In genomic region chr22:40177738-40178416, GRCh38 we compare ENCODE assay signal across 8 cellular contexts. TPM values are rescaled to one million over a fixed set of nuclear protein-coding genes. Genes with fewer than 3 reads are reported as not detected.
DNase-seq lines count a peak whose midpoint lies in the region; ATAC-seq and TF ChIP-seq lines count a peak whose summit lies in the region.

Gene TNRC6B (plus strand): TSS chr22:40177925. CDS start chr22:40178136, 211 bp downstream.

- H3K9ac ChIP-seq in HUES64 (ENCODE audit: low read depth, low read length) (peak within 1 kb of the TSS; percentile 99), OCI-LY1 (ENCODE audit: low read length) (peak within 1 kb of the TSS; percentile 89)

- peak; percentile 80 for ATAC-seq in GM21447 (IDR thresholded peaks at IDR 0.05; ENCODE audit: unreplicated experiment)
- peak; percentile 95 for ATAC-seq in mucosa of descending colon

- intact Hi-C loops in mucosa of descending colon (cut with DNase I, micrococcal nuclease) = no loop called here

- no peaks in the 10 kb centered on the region for H3F3A ChIP-seq in OCI-LY1 (ENCODE audit: insufficient read depth, low read length)

- H3K27ac ChIP-seq in HUES64 (ENCODE audit: low read depth, low read length) (peak within 1 kb of the TSS; percentile 98), OCI-LY1 (ENCODE audit: low read depth, low read length, poor library complexity, severe bottlenecking) (peak within 1 kb of the TSS; percentile 95)

- no peak within 1 kb of the TSS for H2AFZ ChIP-seq in OCI-LY1 (ENCODE audit: low read length)

- 0% methylated on average over 8 of the region's 10 CpGs for WGBS in HUES64

- DNase-seq in DMS 273 (lab: John Stamatoyannopoulos, UW; ENCODE audit: unreplicated experiment) (peak; percentile 95), activated T-cell treated with anti-CD3 and anti-CD28 coated beads for 1 hour (ENCODE audit: low read depth) (peak; percentile 42), epithelial cell of proximal tubule (ENCODE audit: low read depth) (peak; percentile 95), mucosa of descending colon (peak in 1 of 3 donors; percentile 89)
- DNase-seq in stimulated activated CD8-positive, alpha-beta memory T cell treated with anti-CD3 and anti-CD28 coated beads, Interleukin-7, amount 100 ng/mL, for 1 hour (ENCODE audit: low read depth in 2 of 2) = peak; percentile 33 to 43

- H3K36me3 ChIP-seq in HUES64 (ENCODE audit: insufficient read depth, low read length) (no peaks in the 10 kb centered on the region), OCI-LY1 (ENCODE audit: insufficient read depth, low read length) (peaks cover 9% of the 10 kb centered on the region; the same call in 1 of the 2 replicates), mucosa of descending colon (ENCODE audit: low read depth) (peaks cover 5% of the 10 kb centered on the region)

- H3K4me1 ChIP-seq in HUES64 (ENCODE audit: insufficient read depth, low read length) (peaks cover 43% of the 10 kb centered on the region), OCI-LY1 (ENCODE audit: insufficient read depth, low read length, severe bottlenecking) (peaks cover 58% of the 10 kb centered on the region), mucosa of descending colon (ENCODE audit: low read depth) (peaks cover 52% of the 10 kb centered on the region)

- no peaks in the 10 kb centered on the region for H3K27me3 ChIP-seq in HUES64 (ENCODE audit: insufficient read depth, low read length)
- no peaks in the 10 kb centered on the region for H3K27me3 ChIP-seq in OCI-LY1 (ENCODE audit: insufficient read depth, low read length)

- H3K4me3 ChIP-seq in HUES64 (ENCODE audit: low read length) (peak within 1 kb of the TSS; percentile 91), OCI-LY1 (ENCODE audit: low read depth, low read length, poor library complexity, severe bottlenecking) (peak within 1 kb of the TSS; percentile 72), epithelial cell of proximal tubule (ENCODE audit: low read depth, low read length) (peak within 1 kb of the TSS; percentile 84), mucosa of descending colon (peak within 1 kb of the TSS; percentile 29)

- peak within 1 kb of the TSS; percentile 82 for H3K4me2 ChIP-seq in OCI-LY1 (ENCODE audit: low read length)

- H4K20me1 ChIP-seq in OCI-LY1 (ENCODE audit: insufficient read depth, low read length) = no peaks in the 10 kb centered on the region

- H3K9me2 ChIP-seq in OCI-LY1 (ENCODE audit: low read depth, low read length) = no peaks in the 10 kb centered on the region

- H3K9me3 ChIP-seq in HUES64 (ENCODE audit: insufficient read depth, low read depth, low read length) (no peaks in the 10 kb centered on the region), OCI-LY1 (ENCODE audit: low read length) (no peaks in the 10 kb centered on the region), mucosa of descending colon (no peaks in the 10 kb centered on the region)

- peaks cover 49% of the 10 kb centered on the region for H3K79me2 ChIP-seq in OCI-LY1 (ENCODE audit: insufficient read depth, low read length)

- no peak for TF ChIP-seq CTCF in OCI-LY1 (IDR thresholded peaks at IDR 0.05; ENCODE audit: low read length)
- TF ChIP-seq CTCF in epithelial cell of proximal tubule (conservative IDR thresholded peaks at IDR 0.05; ENCODE audit: low read depth, low read length) = no peak
- TF ChIP-seq CTCF in mucosa of descending colon (IDR thresholded peaks at IDR 0.05) = no peak

RNA-seq across cellular contexts. Expression of gene TNRC6B, which starts in this region (rescaled TPM):
- 14.5 TPM for polyA plus RNA-seq in HUES64 (2013, experiment 1 of 2)
- polyA plus RNA-seq in HUES64 (2013, experiment 2 of 2) = 15.8 TPM
- total RNA-seq in epithelial cell of proximal tubule (9.4 and 9.5 TPM in 2 replicates), mucosa of descending colon (10 to 100 TPM; 58.6 to 72.9 (median 58.9) TPM)

Comparison
In these comparisons a context has a peak if more than half of its experiments do, and no peak if none do; other contexts are left out.
1. H3K4me3 ChIP-seq: peak in every context shown above with its lines; median percentile 91 in HUES64; 84 in epithelial cell of proximal tubule; 72 in OCI-LY1; 29 in mucosa of descending colon.